ENCODE assay signal across 1 cellular context in genomic region chr17:17344507-17345293, GRCh38.
TF ChIP-seq lines count a peak whose summit lies in the region.

No MANE protein-coding gene starts in this region.

TF ChIP-seq in HepG2, 621 proteins besides CTCF, POLR2A, EP300 and RAD21 (continued from another document and continues in another):
- TF ChIP-seq ZBTB34 (CRISPR knock-in tag; IDR thresholded peaks at IDR 0.05), result peak; percentile 52; the same call in 1 of the 2 replicates
- TF ChIP-seq CSRNP1 (CRISPR knock-in tag; IDR thresholded peaks at IDR 0.05), result 0 out of 2 replicates have a peak, but pooled peaks have one; percentile 55
- no peak for TF ChIP-seq NFE2 (CRISPR knock-in tag; IDR thresholded peaks at IDR 0.05)
- TF ChIP-seq PAX8 (CRISPR knock-in tag; IDR thresholded peaks at IDR 0.05; ENCODE audit: borderline replicate concordance), result no peak
- TF ChIP-seq SALL1 (CRISPR knock-in tag; IDR thresholded peaks at IDR 0.05), result peak; percentile 65
- no peak for TF ChIP-seq LRRFIP1 (CRISPR knock-in tag; conservative IDR thresholded peaks at IDR 0.05)
- no peak for TF ChIP-seq KIAA2018 (CRISPR knock-in tag; IDR thresholded peaks at IDR 0.05; ENCODE audit: borderline replicate concordance)
- TF ChIP-seq ZNF160 (CRISPR knock-in tag; IDR thresholded peaks at IDR 0.05), result no peak
- TF ChIP-seq POLR2AphosphoS2 (IDR thresholded peaks at IDR 0.05; ENCODE audit: low read depth, low read length), result no peak
- no peak for TF ChIP-seq ZNF451 (CRISPR knock-in tag; IDR thresholded peaks at IDR 0.05)
- no peak for TF ChIP-seq ZNF557 (CRISPR knock-in tag; IDR thresholded peaks at IDR 0.05)
- TF ChIP-seq SMAD1 (CRISPR knock-in tag; IDR thresholded peaks at IDR 0.05; ENCODE audit: borderline replicate concordance, low read depth), result no peak
- peak; percentile 76 for TF ChIP-seq TFE3 (CRISPR knock-in tag; IDR thresholded peaks at IDR 0.05)
- TF ChIP-seq MTF2 (CRISPR knock-in tag; IDR thresholded peaks at IDR 0.05; ENCODE audit: borderline replicate concordance), result no peak
- no peak for TF ChIP-seq ZNF660 (CRISPR knock-in tag; IDR thresholded peaks at IDR 0.05; ENCODE audit: borderline replicate concordance, low read depth)
- no peak for TF ChIP-seq ZNF780A (CRISPR knock-in tag; IDR thresholded peaks at IDR 0.05)
- TF ChIP-seq ZNF710 (CRISPR knock-in tag; IDR thresholded peaks at IDR 0.05; ENCODE audit: borderline replicate concordance), result 0 out of 2 replicates have a peak, but pooled peaks have one; percentile 33
- TF ChIP-seq ZHX1 (CRISPR knock-in tag; IDR thresholded peaks at IDR 0.05; ENCODE audit: low read depth), result no peak
- no peak for TF ChIP-seq JUND (CRISPR knock-in tag; IDR thresholded peaks at IDR 0.05)
- no peak for TF ChIP-seq GLMP (CRISPR knock-in tag; IDR thresholded peaks at IDR 0.05; ENCODE audit: borderline replicate concordance)
- TF ChIP-seq ATRX (CRISPR knock-in tag; IDR thresholded peaks at IDR 0.05; ENCODE audit: borderline replicate concordance), result no peak
- TF ChIP-seq KAT7 (CRISPR knock-in tag; IDR thresholded peaks at IDR 0.05; ENCODE audit: borderline replicate concordance), result no peak
- TF ChIP-seq SOX6 (IDR thresholded peaks at IDR 0.05), result no peak
- peak; percentile 70 for TF ChIP-seq SOX6 (CRISPR knock-in tag; IDR thresholded peaks at IDR 0.05)
- TF ChIP-seq KDM1A (CRISPR knock-in tag; IDR thresholded peaks at IDR 0.05), result peak; percentile 33
- no peak for TF ChIP-seq MTERF4 (CRISPR knock-in tag; IDR thresholded peaks at IDR 0.05)
- TF ChIP-seq IKZF4 (CRISPR knock-in tag; IDR thresholded peaks at IDR 0.05; ENCODE audit: borderline replicate concordance, low read depth, not compliant biosample characterization), result no peak
- TF ChIP-seq LCORL (IDR thresholded peaks at IDR 0.05), result no peak
- TF ChIP-seq LCORL (CRISPR knock-in tag; IDR thresholded peaks at IDR 0.05), result no peak; the same call in 1 of the 2 replicates
